1 cellular context compared by ENCODE assay signal in the genomic region with DNA sequence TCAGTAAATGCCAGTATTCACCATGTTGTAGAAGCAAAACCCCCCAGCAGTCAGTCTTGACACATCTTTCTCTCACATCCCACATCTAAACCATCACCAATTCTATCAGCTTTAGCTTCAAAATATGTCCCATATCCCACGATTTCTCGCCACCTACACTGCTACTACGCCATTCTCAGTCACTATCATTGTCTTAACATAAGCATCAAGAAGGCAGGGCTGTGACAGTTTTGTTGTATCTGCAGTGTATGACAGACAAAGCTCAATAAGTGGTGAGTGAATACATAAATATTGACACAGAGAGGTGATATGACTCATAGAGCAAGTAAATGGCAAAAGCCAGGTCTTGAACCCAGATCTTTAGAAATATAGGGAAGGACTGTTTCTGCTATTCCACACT.
TF ChIP-seq lines count a peak whose summit lies in the region.

No MANE protein-coding gene starts in this region.

TF ChIP-seq in HepG2, 621 proteins besides CTCF, POLR2A, EP300 and RAD21 (continues in another document):
- TF ChIP-seq ZNF644 (CRISPR knock-in tag; IDR thresholded peaks at IDR 0.05; ENCODE audit: low read depth), result no peak
- TF ChIP-seq FOXP1 (IDR thresholded peaks at IDR 0.05), result no peak
- TF ChIP-seq FOXP1 (CRISPR knock-in tag; IDR thresholded peaks at IDR 0.05), result peak; percentile 63
- no peak for TF ChIP-seq ZNF317 (CRISPR knock-in tag; IDR thresholded peaks at IDR 0.05)
- no peak for TF ChIP-seq JUN (CRISPR knock-in tag; IDR thresholded peaks at IDR 0.05)
- TF ChIP-seq ZNF782 (CRISPR knock-in tag; IDR thresholded peaks at IDR 0.05; ENCODE audit: borderline replicate concordance), result no peak
- TF ChIP-seq NR2F6 (IDR thresholded peaks at IDR 0.05), result no peak; the same call in 1 of the 2 replicates
- peak; percentile 21; the same call in 1 of the 2 replicates for TF ChIP-seq NR2F6 (CRISPR knock-in tag; IDR thresholded peaks at IDR 0.05)
- TF ChIP-seq ATF5 (CRISPR knock-in tag; IDR thresholded peaks at IDR 0.05; ENCODE audit: low read depth), result no peak
- no peak for TF ChIP-seq REPIN1 (CRISPR knock-in tag; IDR thresholded peaks at IDR 0.05; ENCODE audit: borderline replicate concordance, low read depth)
- TF ChIP-seq FOSL1 (CRISPR knock-in tag; IDR thresholded peaks at IDR 0.05; ENCODE audit: borderline replicate concordance), result peak; percentile 79; the same call in 1 of the 2 replicates
- no peak for TF ChIP-seq KAT8 (CRISPR knock-in tag; IDR thresholded peaks at IDR 0.05)
- TF ChIP-seq SOX5 (CRISPR knock-in tag; IDR thresholded peaks at IDR 0.05; ENCODE audit: borderline replicate concordance), result peak; percentile 68; the same call in 1 of the 2 replicates
- no peak for TF ChIP-seq HMGXB3 (CRISPR knock-in tag; IDR thresholded peaks at IDR 0.05; ENCODE audit: borderline replicate concordance)
- TF ChIP-seq SP2 (CRISPR knock-in tag; IDR thresholded peaks at IDR 0.05), result no peak
- no peak for TF ChIP-seq ADNP (CRISPR knock-in tag; IDR thresholded peaks at IDR 0.05)
- peak; percentile 73 for TF ChIP-seq SAP130 (CRISPR knock-in tag; IDR thresholded peaks at IDR 0.05; ENCODE audit: low read depth)
- TF ChIP-seq MIXL1 (CRISPR knock-in tag; IDR thresholded peaks at IDR 0.05), result peak; percentile 34
- TF ChIP-seq, protein P1, sequence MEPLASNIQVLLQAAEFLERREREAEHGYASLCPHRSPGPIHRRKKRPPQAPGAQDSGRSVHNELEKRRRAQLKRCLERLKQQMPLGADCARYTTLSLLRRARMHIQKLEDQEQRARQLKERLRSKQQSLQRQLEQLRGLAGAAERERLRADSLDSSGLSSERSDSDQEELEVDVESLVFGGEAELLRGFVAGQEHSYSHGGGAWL (CRISPR knock-in tag; IDR thresholded peaks at IDR 0.05), result no peak
- no peak for TF ChIP-seq ZNF570 (CRISPR knock-in tag; IDR thresholded peaks at IDR 0.05; ENCODE audit: borderline replicate concordance)
- no peak for TF ChIP-seq KLF9 (CRISPR knock-in tag; IDR thresholded peaks at IDR 0.05; ENCODE audit: low read depth)
- no peak for TF ChIP-seq KAT2B (IDR thresholded peaks at IDR 0.05; ENCODE audit: borderline replicate concordance, low read depth, low read length)
- TF ChIP-seq FOSL2 (CRISPR knock-in tag; IDR thresholded peaks at IDR 0.05), result peak; percentile 92
- TF ChIP-seq FOXO1 (CRISPR knock-in tag; IDR thresholded peaks at IDR 0.05), result peak; percentile 28; the same call in 1 of the 2 replicates
- TF ChIP-seq PHF5A (CRISPR knock-in tag; IDR thresholded peaks at IDR 0.05; ENCODE audit: low read depth, unreplicated experiment), result no peak
- TF ChIP-seq, protein P2, sequence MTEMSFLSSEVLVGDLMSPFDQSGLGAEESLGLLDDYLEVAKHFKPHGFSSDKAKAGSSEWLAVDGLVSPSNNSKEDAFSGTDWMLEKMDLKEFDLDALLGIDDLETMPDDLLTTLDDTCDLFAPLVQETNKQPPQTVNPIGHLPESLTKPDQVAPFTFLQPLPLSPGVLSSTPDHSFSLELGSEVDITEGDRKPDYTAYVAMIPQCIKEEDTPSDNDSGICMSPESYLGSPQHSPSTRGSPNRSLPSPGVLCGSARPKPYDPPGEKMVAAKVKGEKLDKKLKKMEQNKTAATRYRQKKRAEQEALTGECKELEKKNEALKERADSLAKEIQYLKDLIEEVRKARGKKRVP (CRISPR knock-in tag; IDR thresholded peaks at IDR 0.05), result peak in 1 of 2 experiments; percentile 56; a peak in 1 of 4 replicates
- TF ChIP-seq ZBTB42 (CRISPR knock-in tag; IDR thresholded peaks at IDR 0.05), result no peak
- no peak for TF ChIP-seq HCFC1 (IDR thresholded peaks at IDR 0.05; ENCODE audit: low read depth, low read length)
- TF ChIP-seq ZNF382 (CRISPR knock-in tag; IDR thresholded peaks at IDR 0.05; ENCODE audit: borderline replicate concordance), result no peak
- no peak for TF ChIP-seq KLF16 (CRISPR knock-in tag; IDR thresholded peaks at IDR 0.05)
- no peak for TF ChIP-seq SIX1 (CRISPR knock-in tag; IDR thresholded peaks at IDR 0.05; ENCODE audit: borderline replicate concordance)
- TF ChIP-seq ZNF350 (CRISPR knock-in tag; IDR thresholded peaks at IDR 0.05; ENCODE audit: borderline replicate concordance, low read depth), result no peak
- no peak for TF ChIP-seq ZNF232 (CRISPR knock-in tag; IDR thresholded peaks at IDR 0.05; ENCODE audit: borderline replicate concordance)
- TF ChIP-seq JUND (CRISPR knock-in tag; IDR thresholded peaks at IDR 0.05), result peak; percentile 53; the same call in 1 of the 2 replicates
- TF ChIP-seq PAXIP1 (CRISPR knock-in tag; conservative IDR thresholded peaks at IDR 0.05), result peak; percentile 34; the same call in 1 of the 2 replicates
- peak; percentile 22; the same call in 1 of the 2 replicates for TF ChIP-seq THAP11 (CRISPR knock-in tag; IDR thresholded peaks at IDR 0.05)
- TF ChIP-seq JUNB (CRISPR knock-in tag; IDR thresholded peaks at IDR 0.05; ENCODE audit: borderline replicate concordance), result peak; percentile 81; the same call in 1 of the 2 replicates
- TF ChIP-seq GATAD2A (CRISPR knock-in tag; IDR thresholded peaks at IDR 0.05), result peak; percentile 73
- TF ChIP-seq ZNF530 (CRISPR knock-in tag; IDR thresholded peaks at IDR 0.05; ENCODE audit: low read depth), result no peak
- peak; percentile 32; the same call in 1 of the 2 replicates for TF ChIP-seq ZKSCAN8 (CRISPR knock-in tag; IDR thresholded peaks at IDR 0.05; ENCODE audit: borderline replicate concordance)
- TF ChIP-seq ZNF891 (CRISPR knock-in tag; IDR thresholded peaks at IDR 0.05), result no peak
- TF ChIP-seq RARA (CRISPR knock-in tag; IDR thresholded peaks at IDR 0.05), result peak; percentile 79
- TF ChIP-seq ZKSCAN5 (CRISPR knock-in tag; IDR thresholded peaks at IDR 0.05), result peak; percentile 35; the same call in 1 of the 2 replicates
- TF ChIP-seq, protein P3, sequence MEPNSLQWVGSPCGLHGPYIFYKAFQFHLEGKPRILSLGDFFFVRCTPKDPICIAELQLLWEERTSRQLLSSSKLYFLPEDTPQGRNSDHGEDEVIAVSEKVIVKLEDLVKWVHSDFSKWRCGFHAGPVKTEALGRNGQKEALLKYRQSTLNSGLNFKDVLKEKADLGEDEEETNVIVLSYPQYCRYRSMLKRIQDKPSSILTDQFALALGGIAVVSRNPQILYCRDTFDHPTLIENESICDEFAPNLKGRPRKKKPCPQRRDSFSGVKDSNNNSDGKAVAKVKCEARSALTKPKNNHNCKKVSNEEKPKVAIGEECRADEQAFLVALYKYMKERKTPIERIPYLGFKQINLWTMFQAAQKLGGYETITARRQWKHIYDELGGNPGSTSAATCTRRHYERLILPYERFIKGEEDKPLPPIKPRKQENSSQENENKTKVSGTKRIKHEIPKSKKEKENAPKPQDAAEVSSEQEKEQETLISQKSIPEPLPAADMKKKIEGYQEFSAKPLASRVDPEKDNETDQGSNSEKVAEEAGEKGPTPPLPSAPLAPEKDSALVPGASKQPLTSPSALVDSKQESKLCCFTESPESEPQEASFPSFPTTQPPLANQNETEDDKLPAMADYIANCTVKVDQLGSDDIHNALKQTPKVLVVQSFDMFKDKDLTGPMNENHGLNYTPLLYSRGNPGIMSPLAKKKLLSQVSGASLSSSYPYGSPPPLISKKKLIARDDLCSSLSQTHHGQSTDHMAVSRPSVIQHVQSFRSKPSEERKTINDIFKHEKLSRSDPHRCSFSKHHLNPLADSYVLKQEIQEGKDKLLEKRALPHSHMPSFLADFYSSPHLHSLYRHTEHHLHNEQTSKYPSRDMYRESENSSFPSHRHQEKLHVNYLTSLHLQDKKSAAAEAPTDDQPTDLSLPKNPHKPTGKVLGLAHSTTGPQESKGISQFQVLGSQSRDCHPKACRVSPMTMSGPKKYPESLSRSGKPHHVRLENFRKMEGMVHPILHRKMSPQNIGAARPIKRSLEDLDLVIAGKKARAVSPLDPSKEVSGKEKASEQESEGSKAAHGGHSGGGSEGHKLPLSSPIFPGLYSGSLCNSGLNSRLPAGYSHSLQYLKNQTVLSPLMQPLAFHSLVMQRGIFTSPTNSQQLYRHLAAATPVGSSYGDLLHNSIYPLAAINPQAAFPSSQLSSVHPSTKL (CRISPR knock-in tag; IDR thresholded peaks at IDR 0.05), result peak; percentile 82
- no peak for TF ChIP-seq ONECUT2 (CRISPR knock-in tag; IDR thresholded peaks at IDR 0.05)
- peak; percentile 60; the same call in 1 of the 2 replicates for TF ChIP-seq ARID3A (IDR thresholded peaks at IDR 0.05; ENCODE audit: low read depth, low read length)
- peak; percentile 80; the same call in 1 of the 2 replicates for TF ChIP-seq FOXK1 (CRISPR knock-in tag; IDR thresholded peaks at IDR 0.05; ENCODE audit: borderline replicate concordance, low read depth)
- TF ChIP-seq ELF4 (CRISPR knock-in tag; IDR thresholded peaks at IDR 0.05; ENCODE audit: borderline replicate concordance), result no peak
- no peak for TF ChIP-seq SOX13 (IDR thresholded peaks at IDR 0.05)
- TF ChIP-seq SOX13 (CRISPR knock-in tag; conservative IDR thresholded peaks at IDR 0.05 in 1 of 2, IDR thresholded peaks at IDR 0.05 in 1 of 2), result peak in 1 of 2 experiments; percentile 71; a peak in 2 of 4 replicates
